ENCODE assay signal across 1 cellular context in genomic region chr3:177523991-177524438, GRCh38.
A peak's percentile ranks its signal among the peaks of the same experiment; 100 is the strongest.
TF ChIP-seq lines count a peak whose summit lies in the region.

No MANE protein-coding gene starts in this region.

TF ChIP-seq in HepG2, 621 proteins besides CTCF, POLR2A, EP300 and RAD21 (continued from another document and continues in another):
- TF ChIP-seq THAP9 (CRISPR knock-in tag; IDR thresholded peaks at IDR 0.05; ENCODE audit: borderline replicate concordance) (no peak), SOX13 (IDR thresholded peaks at IDR 0.05) (no peak), SOX13 (CRISPR knock-in tag; conservative IDR thresholded peaks at IDR 0.05 in 1 of 2, IDR thresholded peaks at IDR 0.05 in 1 of 2) (peak in 1 of 2 experiments; percentile 84; a peak in 2 of 4 replicates), ZNF446 (CRISPR knock-in tag; IDR thresholded peaks at IDR 0.05) (no peak), HMGXB4 (CRISPR knock-in tag; IDR thresholded peaks at IDR 0.05; ENCODE audit: borderline replicate concordance in 1 of 2, low read depth in 1 of 2) (no peak), GFI1 (CRISPR knock-in tag; IDR thresholded peaks at IDR 0.05; ENCODE audit: borderline replicate concordance) (no peak), GABPA (IDR thresholded peaks at IDR 0.05; ENCODE audit: low read depth, low read length) (no peak), GABPA (CRISPR knock-in tag; IDR thresholded peaks at IDR 0.05; ENCODE audit: low read depth) (peak; percentile 59), HOMEZ (CRISPR knock-in tag; IDR thresholded peaks at IDR 0.05; ENCODE audit: low read depth) (peak; percentile 91), FOSL2 (CRISPR knock-in tag; IDR thresholded peaks at IDR 0.05) (peak; percentile 66; the same call in 1 of the 2 replicates), ZNF572 (CRISPR knock-in tag; IDR thresholded peaks at IDR 0.05) (no peak), ZNF460 (CRISPR knock-in tag; IDR thresholded peaks at IDR 0.05; ENCODE audit: borderline replicate concordance) (no peak), ZNF343 (CRISPR knock-in tag; IDR thresholded peaks at IDR 0.05) (no peak), NAIF1 (CRISPR knock-in tag; IDR thresholded peaks at IDR 0.05; ENCODE audit: borderline replicate concordance) (no peak), ZNF674 (CRISPR knock-in tag; IDR thresholded peaks at IDR 0.05; ENCODE audit: low read depth) (no peak), ELF1 (CRISPR knock-in tag; IDR thresholded peaks at IDR 0.05) (0 out of 2 replicates have a peak, but pooled peaks have one; percentile 37), ELF3 (CRISPR knock-in tag; IDR thresholded peaks at IDR 0.05) (peak; percentile 84), ATF7 (IDR thresholded peaks at IDR 0.05) (peak; percentile 55), ATF7 (CRISPR knock-in tag; IDR thresholded peaks at IDR 0.05) (no peak), GATA4 (IDR thresholded peaks at IDR 0.05; ENCODE audit: borderline replicate concordance, low read depth) (no peak), ZBTB25 (CRISPR knock-in tag; IDR thresholded peaks at IDR 0.05) (peak; percentile 44; the same call in 1 of the 2 replicates), MTA3 (CRISPR knock-in tag; IDR thresholded peaks at IDR 0.05) (no peak), ZNF614 (CRISPR knock-in tag; IDR thresholded peaks at IDR 0.05; ENCODE audit: borderline replicate concordance) (peak; percentile 81), SP1 (IDR thresholded peaks at IDR 0.05) (no peak), SP1 (CRISPR knock-in tag; IDR thresholded peaks at IDR 0.05) (no peak), NR0B2 (CRISPR knock-in tag; IDR thresholded peaks at IDR 0.05) (no peak), LCORL (IDR thresholded peaks at IDR 0.05) (no peak), LCORL (CRISPR knock-in tag; IDR thresholded peaks at IDR 0.05) (peak; percentile 49; the same call in 1 of the 2 replicates), TFAP4 (IDR thresholded peaks at IDR 0.05; ENCODE audit: borderline replicate concordance, low read depth) (peak; percentile 59; the same call in 1 of the 2 replicates), SKI (IDR thresholded peaks at IDR 0.05; ENCODE audit: partially characterized antibody) (no peak), HDAC1 (CRISPR knock-in tag; IDR thresholded peaks at IDR 0.05) (peak; percentile 50; the same call in 1 of the 2 replicates), ZBTB49 (CRISPR knock-in tag; IDR thresholded peaks at IDR 0.05; ENCODE audit: borderline replicate concordance) (no peak), ETV5 (CRISPR knock-in tag; IDR thresholded peaks at IDR 0.05; ENCODE audit: borderline replicate concordance) (peak; percentile 73; the same call in 1 of the 2 replicates), POLR2G (IDR thresholded peaks at IDR 0.05; ENCODE audit: low read depth, low read length) (no peak), CBFB (CRISPR knock-in tag; IDR thresholded peaks at IDR 0.05) (0 out of 2 replicates have a peak, but pooled peaks have one; percentile 66), HDAC2 (CRISPR knock-in tag; IDR thresholded peaks at IDR 0.05) (peak; percentile 77), BATF2 (CRISPR knock-in tag; IDR thresholded peaks at IDR 0.05) (no peak), ARID5B (CRISPR knock-in tag; IDR thresholded peaks at IDR 0.05) (peak; percentile 94), TFE3 (CRISPR knock-in tag; IDR thresholded peaks at IDR 0.05) (peak; percentile 89), HMG20B (CRISPR knock-in tag; conservative IDR thresholded peaks at IDR 0.05) (peak; percentile 68; the same call in 1 of the 2 replicates), E2F2 (CRISPR knock-in tag; IDR thresholded peaks at IDR 0.05; ENCODE audit: borderline replicate concordance) (no peak), ZNF331 (CRISPR knock-in tag; IDR thresholded peaks at IDR 0.05) (peak; percentile 59; the same call in 1 of the 2 replicates)
